In genomic region chr6:108362455-108362854, GRCh38 we compare ENCODE assay signal across 21 cellular contexts.
DNase-seq lines count a peak whose midpoint lies in the region; ATAC-seq, FAIRE-seq and TF ChIP-seq lines count a peak whose summit lies in the region.
"Had no signal": no experiment of that assay in that cellular context is flagged by ENCODE, and none has a peak within 500 bp of the region (broad histone marks: within the 10 kb centered on the region; RNA-seq: fewer than 3 reads in every experiment).

No MANE protein-coding gene starts in this region.

- no peak for TF ChIP-seq EP300 in HepG2 (IDR thresholded peaks at IDR 0.05; ENCODE audit: low read depth in 2 of 2, low read length in 2 of 2)
- no peak for TF ChIP-seq EP300 in HepG2 (CRISPR knock-in tag; IDR thresholded peaks at IDR 0.05; ENCODE audit: borderline replicate concordance)

- H3K79me2 ChIP-seq in HepG2 (ENCODE audit: insufficient read depth, low read length): no peaks in the 10 kb centered on the region

- peaks cover 5% of the 10 kb centered on the region for H3K4me1 Mint-ChIP-seq in MCF 10A (ENCODE audit: insufficient read depth, unreplicated experiment)

- H3K36me3 ChIP-seq in HepG2 (replicated peaks in 1 of 2; ENCODE audit: control insufficient read depth in 1 of 2, insufficient read depth in 2 of 2, low read length in 2 of 2): peaks cover 0 to 9% of the 10 kb centered on the region in 2 experiments; a peak in 2 of 5 replicates

- TF ChIP-seq RAD21 in HepG2 (CRISPR knock-in tag; IDR thresholded peaks at IDR 0.05): no peak

- no peak overlapping the region for H3K4me3 Mint-ChIP-seq in MCF 10A (ENCODE audit: unreplicated experiment)
- H3K4me3 Mint-ChIP-seq: B cell; CD4-positive, alpha-beta T cell; CD8-positive, alpha-beta T cell had no signal

- CTCF ChIA-PET in HepG2 (lab: Yijun Ruan, JAX; ENCODE audit: low intra/inter-chr PET ratio, low total read pairs): no interaction called here
- CTCF ChIA-PET in MCF 10A (lab: Yijun Ruan, JAX): no interaction called here

- H3K27me3 ChIP-seq in HL-60 (ENCODE audit: insufficient read depth, poor library complexity, severe bottlenecking) (no peaks in the 10 kb centered on the region), HepG2 (ENCODE audit: control insufficient read depth in 1 of 2, insufficient read depth in 2 of 2, low read length in 2 of 2) (no peaks in the 10 kb centered on the region)
- H3K27me3 ChIP-seq: BLaER1 treated with 17β-estradiol and CSF1 and Interleukin-3, amounts not matched to agents 10 nM and 100 nM had no signal

- TF ChIP-seq CTCF in HL-60 (IDR thresholded peaks at IDR 0.05; ENCODE audit: insufficient read depth, low read length) (no peak), HepG2 (CRISPR knock-in tag; IDR thresholded peaks at IDR 0.05) (no peak), MCF 10A (IDR thresholded peaks at IDR 0.05; ENCODE audit: unreplicated experiment) (no peak)

- BruUV-seq in HepG2 (replicated peaks; lab: Mats Ljungman, UMichigan): no TSS peak
- no TSS peak for BruUV-seq in MCF 10A (replicated peaks; lab: Mats Ljungman, UMichigan)

- H3K9me3 ChIP-seq in HepG2 (ENCODE audit: low read length): no peaks in the 10 kb centered on the region
- H3K9me3 ChIP-seq: A549; BLaER1 treated with 17β-estradiol and CSF1 and Interleukin-3, amounts not matched to agents 10 nM and 100 nM; Caco-2 had no signal

- H3K4me3 ChIP-seq in HL-60 (replicated peaks; ENCODE audit: insufficient read depth, low read length): no peak overlapping the region
- no peak overlapping the region for H3K4me3 ChIP-seq in HepG2 (replicated peaks in 1 of 3; ENCODE audit: insufficient read depth in 1 of 3, low read depth in 2 of 3, low read length in 3 of 3)
- H3K4me3 ChIP-seq: A549; BLaER1 treated with 17β-estradiol and CSF1 and Interleukin-3, amounts not matched to agents 10 nM and 100 nM had no signal

- DNase-seq in HL-60 (ENCODE audit: low read depth in 1 of 2, low spot score in 1 of 2) (no peak), OCI-M1 (lab: John Stamatoyannopoulos, UW) (peak; percentile 55), HepG2 (ENCODE audit: low spot score) (no peak), MCF 10A (ENCODE audit: unreplicated experiment) (no peak), left lobe of liver (ENCODE audit: low spot score) (no peak), NCI-H1694 treated with DMSO at 0.1 percent for 48 hours (lab: John Stamatoyannopoulos, UW) (no peak)
- DNase-seq: AML-193; Calu3; CD4-positive, alpha-beta T cell; CD8-positive, alpha-beta T cell; DMS79 treated with DMSO at 0.1 percent for 48 hours; GF-D8 had no signal

- no peaks in the 10 kb centered on the region for H3K9me3 Mint-ChIP-seq in MCF 10A (ENCODE audit: unreplicated experiment)
- H3K9me3 Mint-ChIP-seq: CD4-positive, alpha-beta T cell; CD8-positive, alpha-beta T cell had no signal

- no peak for TF ChIP-seq POLR2A in HepG2 (IDR thresholded peaks at IDR 0.05; ENCODE audit: insufficient read depth in 1 of 2, low read depth in 2 of 2, low read length in 2 of 2)

- peak overlapping the region; percentile 90 for H3K27ac ChIP-seq in HL-60 (replicated peaks)
- no peak overlapping the region for H3K27ac ChIP-seq in HepG2 (ENCODE audit: extremely low read length, insufficient read depth, low read length)
- H3K27ac ChIP-seq: 22Rv1; A549; BLaER1 treated with 17β-estradiol and CSF1 and Interleukin-3, amounts not matched to agents 10 nM and 100 nM; C4-2B had no signal

- POLR2A ChIA-PET in HepG2 (lab: Yijun Ruan, JAX): interaction anchor here (1.3 kb wide), 1 partner anchor 101 kb away, joined by 3 read pairs; the partner anchor contains the start of gene SNX3
- POLR2A ChIA-PET in MCF 10A (lab: Yijun Ruan, JAX): interaction anchor here (0.6 to 3.0 kb wide), 3 partner anchors 32 to 102 kb away, joined by 3 to 12 read pairs (median 5); partner anchors contain the start of genes AFG1L and SNX3

- 43% methylated on average over 1 of the region's 1 CpG for WGBS in HepG2 (ENCODE audit: low lambda C conversion rate)

- no peaks in the 10 kb centered on the region for H3K27me3 Mint-ChIP-seq in MCF 10A (ENCODE audit: insufficient read depth, unreplicated experiment)
- H3K27me3 Mint-ChIP-seq: B cell; CD4-positive, alpha-beta T cell had no signal

- in situ Hi-C loops in HepG2 (cut with HindIII; ENCODE audit: extremely low pct_ligation_motif_present, low pct_unique_long_range_greater_than_20kb): no loop called here

- H2AFZ ChIP-seq in HepG2 (ENCODE audit: low read length): no peak overlapping the region

- ATAC-seq in HepG2 (no peak), left lobe of liver (no peak)
- ATAC-seq: A549; CD8-positive, alpha-beta T cell had no signal

- no peaks in the 10 kb centered on the region for H3K36me3 Mint-ChIP-seq in MCF 10A (ENCODE audit: insufficient read depth, unreplicated experiment)

- no peak overlapping the region for H3K4me2 ChIP-seq in HepG2 (ENCODE audit: low read depth, low read length)
- H3K4me2 ChIP-seq: A549 had no signal

- H4K20me1 ChIP-seq in HepG2 (ENCODE audit: insufficient read depth, low read length): no peaks in the 10 kb centered on the region
- H4K20me1 ChIP-seq: BLaER1 treated with 17β-estradiol and CSF1 and Interleukin-3, amounts not matched to agents 10 nM and 100 nM had no signal

- peaks cover 16% of the 10 kb centered on the region for H3K4me1 ChIP-seq in HepG2 (ENCODE audit: insufficient read depth, low read length)
- H3K4me1 ChIP-seq: A549, Caco-2 had no signal

- FAIRE-seq in HepG2 (lab: Jason Lieb, UNC): no peak
- FAIRE-seq: A549, D721Med, GM12891, GM19239 had no signal

- H3K9ac ChIP-seq in HepG2 (ENCODE audit: insufficient read depth, low read depth, low read length): no peak overlapping the region
- H3K9ac ChIP-seq: BLaER1 treated with 17β-estradiol and CSF1 and Interleukin-3, amounts not matched to agents 10 nM and 100 nM had no signal

- intact Hi-C loops in HepG2 (cut with micrococcal nuclease; ENCODE audit: unreplicated experiment): no loop called here
- intact Hi-C loops in MCF 10A (cut with micrococcal nuclease): no loop called here

- H3K27ac Mint-ChIP-seq in MCF 10A (ENCODE audit: low read depth, unreplicated experiment): no peak overlapping the region
- H3K27ac Mint-ChIP-seq: B cell; CD4-positive, alpha-beta T cell; CD8-positive, alpha-beta T cell had no signal

TF ChIP-seq in HepG2, 621 proteins besides CTCF, POLR2A, EP300 and RAD21:
- TF ChIP-seq ZNF543 (CRISPR knock-in tag; IDR thresholded peaks at IDR 0.05): no peak
- no peak for TF ChIP-seq NFIC (IDR thresholded peaks at IDR 0.05; ENCODE audit: low read length)
- TF ChIP-seq GATAD2A (CRISPR knock-in tag; IDR thresholded peaks at IDR 0.05): no peak
- TF ChIP-seq MAFF (IDR thresholded peaks at IDR 0.05; ENCODE audit: low read depth, low read length): peak; percentile 58; the same call in 1 of the 2 replicates
- no peak for TF ChIP-seq NFATC3 (CRISPR knock-in tag; IDR thresholded peaks at IDR 0.05)
- TF ChIP-seq ZNF646 (CRISPR knock-in tag; IDR thresholded peaks at IDR 0.05): no peak
- TF ChIP-seq MAFK (conservative IDR thresholded peaks at IDR 0.05 in 1 of 2, IDR thresholded peaks at IDR 0.05 in 1 of 2; ENCODE audit: low read length in 2 of 2): peak; percentile 24 to 59; a peak in 3 of 4 replicates
- no peak for TF ChIP-seq FOXM1 (CRISPR knock-in tag; IDR thresholded peaks at IDR 0.05)
- no peak for TF ChIP-seq RXRA (CRISPR knock-in tag; IDR thresholded peaks at IDR 0.05)
TF ChIP-seq in HepG2: peak in this region for 2.
